11 cellular contexts compared by ENCODE assay signal in the genomic region with DNA sequence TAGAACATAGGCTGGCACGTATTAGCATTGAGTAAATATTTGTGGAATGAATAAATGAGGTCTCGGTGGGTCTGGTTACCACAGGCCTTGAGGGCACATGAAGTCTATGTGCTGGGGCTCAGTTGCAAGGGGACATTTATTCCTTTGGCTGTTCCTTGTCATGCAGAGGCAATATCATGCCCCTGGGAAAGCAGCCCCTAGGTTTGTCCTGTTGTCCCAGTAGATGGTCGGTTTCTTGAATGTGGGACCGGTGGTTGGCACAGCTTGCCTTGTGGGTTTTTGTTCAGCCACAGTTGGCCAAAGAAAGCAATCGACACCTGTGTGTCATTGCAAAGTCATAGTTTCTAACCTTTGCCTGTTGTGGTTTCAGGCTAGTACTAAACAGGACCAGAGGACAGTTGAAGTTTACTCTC. TPM values are rescaled to one million over a fixed set of nuclear protein-coding genes. Genes with fewer than 3 reads are reported as not detected.
DNase-seq lines count a peak whose midpoint lies in the region; ATAC-seq and TF ChIP-seq lines count a peak whose summit lies in the region.
"Had no signal": no experiment of that assay in that cellular context is flagged by ENCODE, and none has a peak within 500 bp of the region (broad histone marks: within the 10 kb centered on the region; RNA-seq: fewer than 3 reads in every experiment).

No MANE protein-coding gene starts in this region.

- H4K20me1 ChIP-seq in smooth muscle cell (ENCODE audit: low read depth), result no peaks in the 10 kb centered on the region

- WGBS in smooth muscle cell (ENCODE audit: low lambda C conversion rate), result 72% methylated on average over 5 of the region's 5 CpGs
- 92 to 100% methylated on average over 3 to 5 of the region's 5 CpGs for whole genome bisulfite sequencing in endodermal cell (ENCODE audit: insufficient coverage in 1 of 2, insufficient read length in 1 of 2), 2 experiments

- H3K9me3 Mint-ChIP-seq in activated CD4-positive, alpha-beta T cell treated with anti-CD3 and anti-CD28 coated beads for 36 hours (ENCODE audit: low read depth), result no peaks in the 10 kb centered on the region
- H3K9me3 Mint-ChIP-seq in endodermal cell, result no peaks in the 10 kb centered on the region
- H3K9me3 Mint-ChIP-seq: brain had no signal

- H3K4me2 ChIP-seq in smooth muscle cell, result no peak overlapping the region

- H3F3A ChIP-seq in smooth muscle cell (ENCODE audit: low read depth), result no peaks in the 10 kb centered on the region

- POLR2A ChIA-PET in activated CD4-positive, alpha-beta T cell treated with anti-CD3 and anti-CD28 coated beads for 36 hours (lab: Charles Lee), result no interaction called here

- H3K9ac ChIP-seq in smooth muscle cell (ENCODE audit: low read depth), result no peak overlapping the region
- no peak overlapping the region for H3K9ac ChIP-seq in endodermal cell (ENCODE audit: extremely low read depth, low read length, poor library complexity, severe bottlenecking)

- peak; percentile 59 for ATAC-seq in activated CD4-positive, alpha-beta T cell treated with anti-CD3 and anti-CD28 coated beads for 36 hours
- ATAC-seq in HG02798 (IDR thresholded peaks at IDR 0.05; ENCODE audit: poor library complexity, unreplicated experiment) (peak; percentile 97), lower lobe of right lung (no peak)

- no peak overlapping the region for H2AFZ ChIP-seq in smooth muscle cell (ENCODE audit: low read depth)

- no peak overlapping the region for H3K27ac Mint-ChIP-seq in activated CD4-positive, alpha-beta T cell treated with anti-CD3 and anti-CD28 coated beads for 36 hours
- no peak overlapping the region for H3K27ac Mint-ChIP-seq in endodermal cell
- H3K27ac Mint-ChIP-seq: brain, progenitor cell of endocrine pancreas had no signal

- H3K36me3 Mint-ChIP-seq in activated CD4-positive, alpha-beta T cell treated with anti-CD3 and anti-CD28 coated beads for 36 hours (ENCODE audit: low read depth), result peaks cover 45% of the 10 kb centered on the region
- H3K36me3 Mint-ChIP-seq in endodermal cell (ENCODE audit: low read depth), result peaks cover 35% of the 10 kb centered on the region

- CTCF ChIA-PET in activated CD4-positive, alpha-beta T cell treated with anti-CD3 and anti-CD28 coated beads for 36 hours (lab: Charles Lee), result interaction anchor here (1.3 kb wide), 1 partner anchor 66 kb away, joined by 3 read pairs; no protein-coding TSS in a partner anchor

- H3K79me2 ChIP-seq in smooth muscle cell (ENCODE audit: low read depth), result no peaks in the 10 kb centered on the region

- H3K36me3 ChIP-seq in smooth muscle cell (ENCODE audit: low read depth) (no peaks in the 10 kb centered on the region), lower lobe of right lung (peaks cover 6% of the 10 kb centered on the region), endodermal cell (ENCODE audit: control insufficient read depth, insufficient read depth, low read length) (peaks cover 38% of the 10 kb centered on the region)

- H3K4me3 ChIP-seq in smooth muscle cell (no peak overlapping the region), lower lobe of right lung (no peak overlapping the region), endodermal cell (ENCODE audit: low read length) (no peak overlapping the region)

- intact Hi-C loops in activated CD4-positive, alpha-beta T cell treated with anti-CD3 and anti-CD28 coated beads for 36 hours (cut with DNase I, micrococcal nuclease), result no loop called here
- intact Hi-C loops in lower lobe of right lung (cut with DNase I), result no loop called here

- TF ChIP-seq CTCF in smooth muscle cell (IDR thresholded peaks at IDR 0.05; ENCODE audit: borderline replicate concordance, insufficient read depth, poor library complexity, severe bottlenecking) (no peak), lower lobe of right lung (IDR thresholded peaks at IDR 0.05) (no peak), endodermal cell (conservative IDR thresholded peaks at IDR 0.05) (no peak)

- H3K9me3 ChIP-seq in smooth muscle cell (replicated peaks; ENCODE audit: low read depth), result no peaks in the 10 kb centered on the region
- H3K9me3 ChIP-seq in lower lobe of right lung, result no peaks in the 10 kb centered on the region
- no peaks in the 10 kb centered on the region for H3K9me3 ChIP-seq in endodermal cell (ENCODE audit: control insufficient read depth, low read length)

- DNase-seq in activated CD4-positive, alpha-beta T cell treated with anti-CD3 and anti-CD28 coated beads for 36 hours, result peak; percentile 40
- DNase-seq in activated CD4-positive, alpha-beta T cell treated with anti-CD3 and anti-CD28 coated beads, Interleukin-2, amount 50 U/mL, for 48 hours, result no peak
- DNase-seq in NAMALWA (ENCODE audit: low spot score), result peak; percentile 65
- no peak for DNase-seq in smooth muscle cell (lab: John Stamatoyannopoulos, UW; ENCODE audit: unreplicated experiment)
- DNase-seq in lower lobe of right lung, result no peak
- no peak for DNase-seq in endodermal cell
- DNase-seq in central memory CD4-positive, alpha-beta T cell, result no peak
- DNase-seq: NCI-H1694 treated with DMSO at 0.1 percent for 48 hours had no signal

- H3K4me1 Mint-ChIP-seq in activated CD4-positive, alpha-beta T cell treated with anti-CD3 and anti-CD28 coated beads for 36 hours, result peaks cover 65% of the 10 kb centered on the region
- H3K4me1 Mint-ChIP-seq in endodermal cell, result peaks cover 5% of the 10 kb centered on the region

- peak overlapping the region; percentile 35 for H3K27ac ChIP-seq in smooth muscle cell (ENCODE audit: low read depth)
- H3K27ac ChIP-seq in lower lobe of right lung, result no peak overlapping the region
- H3K27ac ChIP-seq in endodermal cell (ENCODE audit: low read depth, low read length), result no peak overlapping the region

- no peaks in the 10 kb centered on the region for H3K27me3 Mint-ChIP-seq in activated CD4-positive, alpha-beta T cell treated with anti-CD3 and anti-CD28 coated beads for 36 hours
- no peaks in the 10 kb centered on the region for H3K27me3 Mint-ChIP-seq in endodermal cell (ENCODE audit: insufficient read depth)
- H3K27me3 Mint-ChIP-seq: brain, progenitor cell of endocrine pancreas had no signal

- H3K27me3 ChIP-seq in smooth muscle cell (ENCODE audit: low read depth) (no peaks in the 10 kb centered on the region), lower lobe of right lung (ENCODE audit: low read depth) (no peaks in the 10 kb centered on the region), endodermal cell (ENCODE audit: control insufficient read depth, insufficient read depth, low read length, poor library complexity, severe bottlenecking) (no peaks in the 10 kb centered on the region)

- peaks cover 9% of the 10 kb centered on the region for H3K4me1 ChIP-seq in smooth muscle cell (ENCODE audit: low read depth)
- no peaks in the 10 kb centered on the region for H3K4me1 ChIP-seq in lower lobe of right lung
- no peaks in the 10 kb centered on the region for H3K4me1 ChIP-seq in endodermal cell (ENCODE audit: control insufficient read depth, insufficient read depth, low read length)

- no peak overlapping the region for H3K4me3 Mint-ChIP-seq in activated CD4-positive, alpha-beta T cell treated with anti-CD3 and anti-CD28 coated beads for 36 hours
- H3K4me3 Mint-ChIP-seq in endodermal cell, result no peak overlapping the region
- H3K4me3 Mint-ChIP-seq: brain had no signal

RNA-seq across cellular contexts. Expression of a gene that starts 24.7 kb away (rescaled TPM):
- total RNA-seq in activated CD4-positive, alpha-beta T cell treated with anti-CD3 and anti-CD28 coated beads for 36 hours, result 10 to 100 TPM; 50.3 to 51.9 TPM
- total RNA-seq in smooth muscle cell (33.0 and 46.4 TPM in 2 replicates), lower lobe of right lung (9.0 TPM), endodermal cell (under 1 TPM in 1 of 2 donors, not detected in 1; 0.62 TPM)
- polyA plus RNA-seq in smooth muscle cell, result 26.8 and 32.4 TPM in 2 replicates
- 0.18 TPM for polyA plus RNA-seq in endodermal cell (2013, experiment 1 of 2)
- polyA plus RNA-seq in endodermal cell (2013, experiment 2 of 2), result 0.29 TPM
- total RNA-seq: progenitor cell of endocrine pancreas had no signal

Comparison
In these comparisons a context has a peak if more than half of its experiments do, and no peak if none do; other contexts are left out.
1. DNase-seq: peak in activated CD4-positive, alpha-beta T cell treated with anti-CD3 and anti-CD28 coated beads for 36 hours (single experiment) and NAMALWA (single experiment); none in activated CD4-positive, alpha-beta T cell treated with anti-CD3 and anti-CD28 coated beads, Interleukin-2, amount 50 U/mL, for 48 hours (0 of 2), smooth muscle cell (single experiment), lower lobe of right lung (single experiment), endodermal cell (single experiment) and central memory CD4-positive, alpha-beta T cell (single experiment).
2. ATAC-seq: peak in activated CD4-positive, alpha-beta T cell treated with anti-CD3 and anti-CD28 coated beads for 36 hours (single experiment) and HG02798 (single experiment); none in lower lobe of right lung (0 of 2).